Comparison of ENCODE assay signal across 1 cellular context in the genomic region with DNA sequence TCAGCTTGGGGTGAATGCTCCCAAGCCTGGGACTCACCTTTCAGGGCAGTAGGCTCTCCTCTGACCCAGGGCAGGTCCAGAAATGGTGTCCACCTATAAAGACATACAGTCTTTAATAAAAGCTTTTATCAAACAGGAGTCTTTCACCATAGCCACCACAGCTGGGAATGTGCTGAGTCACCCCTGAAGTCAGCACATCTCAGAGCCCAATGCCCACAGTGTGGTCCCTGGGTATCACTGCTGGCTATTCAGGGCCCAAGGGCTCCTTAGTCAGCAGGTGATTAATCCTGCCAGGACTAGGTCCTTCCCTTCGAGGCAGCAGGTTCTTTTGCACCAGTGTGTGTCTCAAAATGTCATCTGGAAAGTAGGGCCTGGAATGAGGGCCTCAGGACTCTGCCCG.
TF ChIP-seq lines count a peak whose summit lies in the region.

No MANE protein-coding gene starts in this region.

TF ChIP-seq in HCT116, 20 proteins besides CTCF, POLR2A, EP300 and RAD21:
- TF ChIP-seq, protein P1, sequence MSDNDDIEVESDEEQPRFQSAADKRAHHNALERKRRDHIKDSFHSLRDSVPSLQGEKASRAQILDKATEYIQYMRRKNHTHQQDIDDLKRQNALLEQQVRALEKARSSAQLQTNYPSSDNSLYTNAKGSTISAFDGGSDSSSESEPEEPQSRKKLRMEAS (IDR thresholded peaks at IDR 0.05), result no peak
- TF ChIP-seq SRF (IDR thresholded peaks at IDR 0.05; ENCODE audit: low read depth), result no peak
- no peak for TF ChIP-seq POLR2AphosphoS5 (IDR thresholded peaks at IDR 0.05; ENCODE audit: low read depth, low read length)
- no peak for TF ChIP-seq FOSL1 (IDR thresholded peaks at IDR 0.05; ENCODE audit: low read depth)
- no peak for TF ChIP-seq SP1 (IDR thresholded peaks at IDR 0.05; ENCODE audit: low read depth)
- TF ChIP-seq SIN3A (IDR thresholded peaks at IDR 0.05; ENCODE audit: low read depth), result no peak
- no peak for TF ChIP-seq EZH2phosphoT487 (IDR thresholded peaks at IDR 0.05; ENCODE audit: borderline replicate concordance)
- TF ChIP-seq, protein P2, sequence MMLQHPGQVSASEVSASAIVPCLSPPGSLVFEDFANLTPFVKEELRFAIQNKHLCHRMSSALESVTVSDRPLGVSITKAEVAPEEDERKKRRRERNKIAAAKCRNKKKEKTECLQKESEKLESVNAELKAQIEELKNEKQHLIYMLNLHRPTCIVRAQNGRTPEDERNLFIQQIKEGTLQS (IDR thresholded peaks at IDR 0.05), result no peak
- no peak for TF ChIP-seq TCF7L2 (IDR thresholded peaks at IDR 0.05; ENCODE audit: borderline replicate concordance, extremely low read depth, insufficient read depth, insufficient read length)
- TF ChIP-seq, protein P3, sequence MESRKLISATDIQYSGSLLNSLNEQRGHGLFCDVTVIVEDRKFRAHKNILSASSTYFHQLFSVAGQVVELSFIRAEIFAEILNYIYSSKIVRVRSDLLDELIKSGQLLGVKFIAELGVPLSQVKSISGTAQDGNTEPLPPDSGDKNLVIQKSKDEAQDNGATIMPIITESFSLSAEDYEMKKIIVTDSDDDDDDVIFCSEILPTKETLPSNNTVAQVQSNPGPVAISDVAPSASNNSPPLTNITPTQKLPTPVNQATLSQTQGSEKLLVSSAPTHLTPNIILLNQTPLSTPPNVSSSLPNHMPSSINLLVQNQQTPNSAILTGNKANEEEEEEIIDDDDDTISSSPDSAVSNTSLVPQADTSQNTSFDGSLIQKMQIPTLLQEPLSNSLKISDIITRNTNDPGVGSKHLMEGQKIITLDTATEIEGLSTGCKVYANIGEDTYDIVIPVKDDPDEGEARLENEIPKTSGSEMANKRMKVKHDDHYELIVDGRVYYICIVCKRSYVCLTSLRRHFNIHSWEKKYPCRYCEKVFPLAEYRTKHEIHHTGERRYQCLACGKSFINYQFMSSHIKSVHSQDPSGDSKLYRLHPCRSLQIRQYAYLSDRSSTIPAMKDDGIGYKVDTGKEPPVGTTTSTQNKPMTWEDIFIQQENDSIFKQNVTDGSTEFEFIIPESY (IDR thresholded peaks at IDR 0.05; ENCODE audit: extremely low read depth, insufficient replicate concordance, low read length), result no peak
- no peak for TF ChIP-seq CEBPB (IDR thresholded peaks at IDR 0.05; ENCODE audit: low read depth)
- TF ChIP-seq, protein P4, sequence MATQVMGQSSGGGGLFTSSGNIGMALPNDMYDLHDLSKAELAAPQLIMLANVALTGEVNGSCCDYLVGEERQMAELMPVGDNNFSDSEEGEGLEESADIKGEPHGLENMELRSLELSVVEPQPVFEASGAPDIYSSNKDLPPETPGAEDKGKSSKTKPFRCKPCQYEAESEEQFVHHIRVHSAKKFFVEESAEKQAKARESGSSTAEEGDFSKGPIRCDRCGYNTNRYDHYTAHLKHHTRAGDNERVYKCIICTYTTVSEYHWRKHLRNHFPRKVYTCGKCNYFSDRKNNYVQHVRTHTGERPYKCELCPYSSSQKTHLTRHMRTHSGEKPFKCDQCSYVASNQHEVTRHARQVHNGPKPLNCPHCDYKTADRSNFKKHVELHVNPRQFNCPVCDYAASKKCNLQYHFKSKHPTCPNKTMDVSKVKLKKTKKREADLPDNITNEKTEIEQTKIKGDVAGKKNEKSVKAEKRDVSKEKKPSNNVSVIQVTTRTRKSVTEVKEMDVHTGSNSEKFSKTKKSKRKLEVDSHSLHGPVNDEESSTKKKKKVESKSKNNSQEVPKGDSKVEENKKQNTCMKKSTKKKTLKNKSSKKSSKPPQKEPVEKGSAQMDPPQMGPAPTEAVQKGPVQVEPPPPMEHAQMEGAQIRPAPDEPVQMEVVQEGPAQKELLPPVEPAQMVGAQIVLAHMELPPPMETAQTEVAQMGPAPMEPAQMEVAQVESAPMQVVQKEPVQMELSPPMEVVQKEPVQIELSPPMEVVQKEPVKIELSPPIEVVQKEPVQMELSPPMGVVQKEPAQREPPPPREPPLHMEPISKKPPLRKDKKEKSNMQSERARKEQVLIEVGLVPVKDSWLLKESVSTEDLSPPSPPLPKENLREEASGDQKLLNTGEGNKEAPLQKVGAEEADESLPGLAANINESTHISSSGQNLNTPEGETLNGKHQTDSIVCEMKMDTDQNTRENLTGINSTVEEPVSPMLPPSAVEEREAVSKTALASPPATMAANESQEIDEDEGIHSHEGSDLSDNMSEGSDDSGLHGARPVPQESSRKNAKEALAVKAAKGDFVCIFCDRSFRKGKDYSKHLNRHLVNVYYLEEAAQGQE (IDR thresholded peaks at IDR 0.05; ENCODE audit: low read depth), result no peak
- no peak for TF ChIP-seq ELF1 (IDR thresholded peaks at IDR 0.05; ENCODE audit: borderline replicate concordance, low read depth)
- no peak for TF ChIP-seq JUND (IDR thresholded peaks at IDR 0.05)
- TF ChIP-seq EZH2 (IDR thresholded peaks at IDR 0.05), result no peak
- no peak for TF ChIP-seq EGR1 (IDR thresholded peaks at IDR 0.05; ENCODE audit: low read depth)
- no peak for TF ChIP-seq ZNF274 (IDR thresholded peaks at IDR 0.05; ENCODE audit: low read depth, low read length)
- TF ChIP-seq YY1 (IDR thresholded peaks at IDR 0.05; ENCODE audit: extremely low read depth, insufficient replicate concordance, low read depth, low read length), result no peak
- TF ChIP-seq CBX3 (IDR thresholded peaks at IDR 0.05; ENCODE audit: low read depth), result no peak
- no peak for TF ChIP-seq ZFX (IDR thresholded peaks at IDR 0.05)
